ENCODE assay signal across 36 cellular contexts in the genomic region with DNA sequence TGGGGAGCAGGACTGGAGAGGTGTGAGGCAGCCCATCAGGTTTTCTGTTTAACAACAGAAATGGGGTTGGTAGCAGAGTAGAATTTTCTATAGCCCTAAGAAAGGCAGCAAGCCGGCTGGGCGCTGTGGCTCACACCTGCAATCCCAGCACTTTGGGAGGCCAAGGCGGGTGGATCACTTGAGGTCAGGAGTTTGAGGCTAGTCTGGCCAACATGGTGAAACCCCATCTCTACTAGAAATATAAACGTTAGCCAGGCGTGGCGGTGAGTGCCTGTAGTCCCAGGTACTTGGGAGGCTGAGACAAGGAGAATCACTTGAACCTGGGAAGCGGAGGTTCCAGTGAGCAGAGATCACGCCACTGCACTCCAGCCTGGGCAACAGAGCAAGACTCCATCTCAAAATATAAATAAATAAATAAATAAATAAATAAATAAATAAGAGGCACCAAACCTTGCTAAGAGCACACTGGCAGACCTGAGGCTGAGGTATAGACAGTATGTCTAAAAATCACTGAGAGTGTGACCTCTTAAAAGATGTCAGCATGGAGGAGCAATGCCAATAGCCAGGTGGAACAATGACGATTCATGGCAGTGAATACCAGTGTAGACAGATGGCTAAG.
"Had no signal": no experiment of that assay in that cellular context is flagged by ENCODE, and none has a peak within 500 bp of the region (broad histone marks: within the 10 kb centered on the region; RNA-seq: fewer than 3 reads in every experiment).

No MANE protein-coding gene starts in this region.

- H3K36me3 ChIP-seq: adrenal gland, brain microvascular endothelial cell, breast epithelium had no signal

- H3K9me3 Mint-ChIP-seq: activated CD4-positive, alpha-beta memory T cell treated with anti-CD3 and anti-CD28 coated beads for 36 hours; activated CD4-positive, alpha-beta T cell treated with anti-CD3 and anti-CD28 coated beads, Interleukin-2, amount 10 ng/mL, durations not matched to agents 24 days and 14 days; activated naive CD4-positive, alpha-beta T cell treated with anti-CD3 and anti-CD28 coated beads for 36 hours; activated T-cell treated with anti-CD3 and anti-CD28 coated beads, Interleukin-2, amount 50 U/mL, for 4 hours; activated T-helper 1 cell treated with anti-CD3 and anti-CD28 coated beads, Interleukin-12 subunit alpha, Interleukin-12 subunit beta, Interleukin-2, Interleukin-4 antibody, amounts not matched to agents 30 ng/mL and 10 ng/mL and 1 ng/mL, durations not matched to agents 14 hours and 24 hours and 36 hours; activated T-helper 17 cell treated with anti-CD3 and anti-CD28 coated beads, Interleukin-2, amount 50 U/mL, for 72 hours; T-helper 1 cell treated with Interleukin-12 subunit alpha and Interleukin-12 subunit beta and Interleukin-4 antibody, amounts not matched to agents 30 μg/mL and 1 μg/mL, for 36 hours; T-helper 2 cell treated with Interferon-gamma antibody and Interleukin-4, amounts not matched to agents 5 μg/mL and 100 μg/mL, for 36 hours had no signal

- H3K4me1 Mint-ChIP-seq: activated B cell treated with CpG ODN at 0.5 μM for 24 hours; activated CD4-positive, alpha-beta T cell treated with anti-CD3 and anti-CD28 coated beads, Interleukin-2, amount 10 ng/mL, durations not matched to agents 24 days and 14 days; activated naive CD8-positive, alpha-beta T cell treated with anti-CD3 and anti-CD28 coated beads for 36 hours; activated T-helper 17 cell treated with anti-CD3 and anti-CD28 coated beads, Interleukin-2, amount 50 U/mL, for 72 hours had no signal

- ATAC-seq: activated CD8-positive, alpha-beta T cell treated with anti-CD3 and anti-CD28 coated beads for 36 hours; activated naive CD4-positive, alpha-beta T cell treated with anti-CD3 and anti-CD28 coated beads, Interleukin-2, amount 50 U/mL, for 72 hours; activated T-cell treated with anti-CD3 and anti-CD28 coated beads, Interleukin-2, amount 50 U/mL, for 4 hours; activated T-cell treated with anti-CD3 and anti-CD28 coated beads, Interleukin-2, amount 50 U/mL, for 72 hours; activated T-helper 17 cell treated with anti-CD3 and anti-CD28 coated beads, Interleukin-2, amount 50 U/mL, for 72 hours; body of pancreas had no signal

- H3K27me3 Mint-ChIP-seq: activated B cell treated with CpG ODN at 0.5 μM for 24 hours; activated CD4-positive, alpha-beta T cell treated with anti-CD3 and anti-CD28 coated beads, Interleukin-2, amount 10 ng/mL, durations not matched to agents 24 days and 14 days; activated CD8-positive, alpha-beta T cell treated with anti-CD3 and anti-CD28 coated beads for 36 hours; activated naive CD8-positive, alpha-beta T cell treated with anti-CD3 and anti-CD28 coated beads for 36 hours had no signal

- DNase-seq: activated B cell treated with CpG ODN at 0.5 μM for 24 hours; activated CD4-positive, alpha-beta memory T cell treated with anti-CD3 and anti-CD28 coated beads for 36 hours; activated CD4-positive, alpha-beta T cell treated with anti-CD3 and anti-CD28 coated beads for 4 hours; activated CD4-positive, alpha-beta T cell treated with anti-CD3 and anti-CD28 coated beads, Interleukin-2, amount 10 ng/mL, durations not matched to agents 24 days and 14 days; activated CD4-positive, alpha-beta T cell treated with anti-CD3 and anti-CD28 coated beads, Interleukin-2, amount 50 U/mL, for 1 hour; activated CD4-positive, alpha-beta T cell treated with anti-CD3 and anti-CD28 coated beads, Interleukin-2, amount 50 U/mL, for 4 hours; activated CD4-positive, CD25-positive, alpha-beta regulatory T cell treated with anti-CD3 and anti-CD28 coated beads, Interleukin-2, amount 50 U/mL, for 72 hours; activated CD8-positive, alpha-beta memory T cell treated with anti-CD3 and anti-CD28 coated beads, Interleukin-2, amount 50 U/mL, for 4 hours; activated CD8-positive, alpha-beta T cell treated with anti-CD3 and anti-CD28 coated beads for 36 hours; activated effector memory CD4-positive, alpha-beta T cell treated with anti-CD3 and anti-CD28 coated beads, Interleukin-2, amount 50 U/mL, for 16 hours; activated gamma-delta T cell treated with Interleukin-2 at 50 U/mL for 16 hours; activated naive CD4-positive, alpha-beta T cell; activated naive CD4-positive, alpha-beta T cell treated with anti-CD3 and anti-CD28 coated beads for 36 hours; activated naive CD4-positive, alpha-beta T cell treated with anti-CD3 and anti-CD28 coated beads, Interleukin-2, amount 50 U/mL, for 16 hours; activated naive CD8-positive, alpha-beta T cell treated with anti-CD3 and anti-CD28 coated beads for 36 hours; activated T-cell treated with anti-CD3 and anti-CD28 coated beads for 4 hours; activated T-cell treated with anti-CD3 and anti-CD28 coated beads, Interleukin-2, amount 50 U/mL, for 1 hour; activated T-cell treated with anti-CD3 and anti-CD28 coated beads, Interleukin-2, amount 50 U/mL, for 4 hours; activated T-cell treated with anti-CD3 and anti-CD28 coated beads, Interleukin-2, amount 50 U/mL, for 72 hours; adrenal gland; amniotic stem cell; aorta; body of pancreas; brain microvascular endothelial cell; central memory CD4-positive, alpha-beta T cell; T-helper 2 cell; T-helper 9 cell had no signal

- H3K27ac ChIP-seq: adrenal gland, body of pancreas, brain microvascular endothelial cell, breast epithelium, VCaP had no signal

- FAIRE-seq: astrocyte, TTC549 had no signal

- H3K4me3 ChIP-seq: adrenal gland, body of pancreas, breast epithelium had no signal

- H3K36me3 Mint-ChIP-seq: activated naive CD8-positive, alpha-beta T cell treated with anti-CD3 and anti-CD28 coated beads for 36 hours had no signal

- H3K9me3 ChIP-seq: adrenal gland, body of pancreas, breast epithelium had no signal

- H3K27me3 ChIP-seq: adrenal gland, body of pancreas, brain microvascular endothelial cell, breast epithelium had no signal

- H3K27ac Mint-ChIP-seq: activated B cell treated with CpG ODN at 0.5 μM for 24 hours; activated CD4-positive, alpha-beta memory T cell treated with anti-CD3 and anti-CD28 coated beads for 36 hours; activated CD4-positive, alpha-beta T cell treated with anti-CD3 and anti-CD28 coated beads, Interleukin-2, amount 10 ng/mL, durations not matched to agents 24 days and 14 days; activated CD8-positive, alpha-beta T cell treated with anti-CD3 and anti-CD28 coated beads for 36 hours; activated naive CD4-positive, alpha-beta T cell treated with anti-CD3 and anti-CD28 coated beads for 36 hours; activated naive CD4-positive, alpha-beta T cell treated with anti-CD3 and anti-CD28 coated beads, Interleukin-2, amount 50 U/mL, for 72 hours; activated naive CD8-positive, alpha-beta T cell treated with anti-CD3 and anti-CD28 coated beads for 36 hours; activated T-cell treated with anti-CD3 and anti-CD28 coated beads, Interleukin-2, amount 50 U/mL, for 72 hours; activated T-helper 1 cell treated with anti-CD3 and anti-CD28 coated beads, Interleukin-12 subunit alpha, Interleukin-12 subunit beta, Interleukin-2, Interleukin-4 antibody, amounts not matched to agents 30 ng/mL and 10 ng/mL and 1 ng/mL, durations not matched to agents 14 hours and 24 hours and 36 hours; activated T-helper 17 cell treated with anti-CD3 and anti-CD28 coated beads, Interleukin-2, amount 50 U/mL, for 72 hours; T-helper 1 cell treated with Interleukin-12 subunit alpha and Interleukin-12 subunit beta and Interleukin-4 antibody, amounts not matched to agents 30 μg/mL and 1 μg/mL, for 36 hours; T-helper 2 cell treated with Interferon-gamma antibody and Interleukin-4, amounts not matched to agents 5 μg/mL and 100 μg/mL, for 36 hours had no signal

- H3K4me1 ChIP-seq: adrenal gland, body of pancreas, breast epithelium had no signal

- H3K4me3 Mint-ChIP-seq: activated B cell treated with CpG ODN at 0.5 μM for 24 hours; activated CD4-positive, alpha-beta memory T cell treated with anti-CD3 and anti-CD28 coated beads for 36 hours; activated CD4-positive, alpha-beta T cell treated with anti-CD3 and anti-CD28 coated beads, Interleukin-2, amount 10 ng/mL, durations not matched to agents 24 days and 14 days; activated CD8-positive, alpha-beta T cell treated with anti-CD3 and anti-CD28 coated beads for 36 hours; activated naive CD4-positive, alpha-beta T cell treated with anti-CD3 and anti-CD28 coated beads for 36 hours; activated naive CD8-positive, alpha-beta T cell treated with anti-CD3 and anti-CD28 coated beads for 36 hours; activated T-cell treated with anti-CD3 and anti-CD28 coated beads, Interleukin-2, amount 50 U/mL, for 4 hours; activated T-cell treated with anti-CD3 and anti-CD28 coated beads, Interleukin-2, amount 50 U/mL, for 72 hours; activated T-helper 1 cell treated with anti-CD3 and anti-CD28 coated beads, Interleukin-12 subunit alpha, Interleukin-12 subunit beta, Interleukin-2, Interleukin-4 antibody, amounts not matched to agents 30 ng/mL and 10 ng/mL and 1 ng/mL, durations not matched to agents 14 hours and 24 hours and 36 hours; activated T-helper 17 cell treated with anti-CD3 and anti-CD28 coated beads, Interleukin-2, amount 50 U/mL, for 72 hours; T-helper 1 cell treated with Interleukin-12 subunit alpha and Interleukin-12 subunit beta and Interleukin-4 antibody, amounts not matched to agents 30 μg/mL and 1 μg/mL, for 36 hours; T-helper 2 cell treated with Interferon-gamma antibody and Interleukin-4, amounts not matched to agents 5 μg/mL and 100 μg/mL, for 36 hours had no signal
